8 cellular contexts compared by ENCODE assay signal in the genomic region with DNA sequence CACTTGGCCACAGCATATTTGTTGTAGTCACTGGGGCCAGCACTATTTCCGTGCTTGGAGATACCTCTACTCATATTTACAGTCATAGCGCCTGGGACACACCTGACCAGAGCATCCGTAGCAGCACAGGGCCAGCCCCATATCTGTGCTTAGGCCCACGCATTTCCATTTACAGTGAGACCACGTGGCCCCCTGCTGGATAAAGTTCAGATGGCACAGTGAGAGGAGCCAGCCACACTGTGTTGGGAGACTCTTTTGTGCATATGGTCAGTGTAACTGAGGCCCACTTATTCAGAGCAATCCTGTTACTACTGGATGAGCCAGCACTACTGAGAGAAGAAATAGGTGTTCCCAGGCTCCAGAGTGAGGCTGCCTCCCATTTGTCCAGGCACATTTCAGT.
A peak's percentile ranks its signal among the peaks of the same experiment; 100 is the strongest.
DNase-seq lines count a peak whose midpoint lies in the region; ATAC-seq and TF ChIP-seq lines count a peak whose summit lies in the region.

No MANE protein-coding gene starts in this region.

- H3K9me3 ChIP-seq in WERI-Rb-1 (ENCODE audit: severe bottlenecking), result no peaks in the 10 kb centered on the region

- no peaks in the 10 kb centered on the region for H3K27me3 ChIP-seq in WERI-Rb-1 (ENCODE audit: insufficient read depth, low read depth, severe bottlenecking)

- no peak overlapping the region for H3K27ac ChIP-seq in WERI-Rb-1

- no peak overlapping the region for H3K4me3 ChIP-seq in WERI-Rb-1 (ENCODE audit: low read depth, low read length)

- ATAC-seq in GM21717 (IDR thresholded peaks at IDR 0.05; ENCODE audit: unreplicated experiment), result peak; percentile 95

- no peaks in the 10 kb centered on the region for H3K36me3 ChIP-seq in WERI-Rb-1

- DNase-seq in activated T-cell treated with anti-CD3 and anti-CD28 coated beads for 48 hours (ENCODE audit: low read depth) (peak; percentile 24), activated T-cell treated with anti-CD3 and anti-CD28 coated beads for 4 hours (no peak), HT1080 (ENCODE audit: low read depth) (peak; percentile 15), WERI-Rb-1 (peak; percentile 77), foreskin melanocyte (peak; percentile 29), renal cortical epithelial cell (ENCODE audit: low read depth) (peak; percentile 2), cerebellum (ENCODE audit: low spot score) (no peak)

- peak; percentile 77 for TF ChIP-seq CTCF in WERI-Rb-1 (IDR thresholded peaks at IDR 0.05; ENCODE audit: low read depth, low read length)

Comparison
In these comparisons a context has a peak if more than half of its experiments do, and no peak if none do; other contexts are left out.
1. DNase-seq: peak in activated T-cell treated with anti-CD3 and anti-CD28 coated beads for 48 hours (single experiment), HT1080 (single experiment), WERI-Rb-1 (single experiment), foreskin melanocyte (single experiment) and renal cortical epithelial cell (single experiment); none in activated T-cell treated with anti-CD3 and anti-CD28 coated beads for 4 hours (single experiment) and cerebellum (single experiment).